In the genomic region with DNA sequence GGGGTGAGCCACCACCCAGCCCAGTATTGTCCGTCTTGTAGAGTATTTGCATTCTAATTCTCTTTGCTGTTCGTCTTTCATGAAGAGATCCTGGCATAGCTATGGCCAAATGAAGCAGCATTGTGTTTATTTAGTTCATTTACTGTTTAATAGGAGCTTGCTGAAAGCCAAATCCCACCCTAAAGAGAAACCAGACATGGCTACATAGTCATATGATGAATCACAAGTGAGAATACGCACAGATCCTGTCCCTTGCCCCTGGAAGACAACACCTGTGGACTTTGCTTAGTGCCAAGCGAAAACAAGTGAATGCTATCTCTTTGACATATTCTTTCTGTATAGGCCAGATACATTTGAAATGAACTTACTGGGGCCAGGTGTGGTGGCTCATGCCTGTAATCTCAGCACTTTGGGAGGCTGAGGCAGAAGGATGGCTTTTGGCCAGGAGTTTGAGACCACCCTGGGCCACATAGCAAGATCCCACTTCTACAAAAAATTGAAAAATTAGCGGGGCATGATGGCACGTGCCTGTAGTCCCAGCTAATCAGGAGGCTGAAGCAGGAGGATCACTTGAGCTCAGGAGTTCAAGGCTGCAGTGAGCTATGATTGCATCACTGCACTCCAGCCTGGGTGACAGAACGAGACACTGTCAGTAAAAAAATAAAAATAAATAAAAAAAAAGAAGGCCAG, we compare ENCODE assay signal across 16 cellular contexts. TPM values are rescaled to one million over a fixed set of nuclear protein-coding genes. Genes with fewer than 3 reads are reported as not detected.
DNase-seq lines count a peak whose midpoint lies in the region; FAIRE-seq and TF ChIP-seq lines count a peak whose summit lies in the region.
"Had no signal": no experiment of that assay in that cellular context is flagged by ENCODE, and none has a peak within 500 bp of the region (broad histone marks: within the 10 kb centered on the region; RNA-seq: fewer than 3 reads in every experiment).

No MANE protein-coding gene starts in this region.

- H3K27ac ChIP-seq in AG04450 (ENCODE audit: low read depth, low read length) (peak overlapping the region; percentile 47), astrocyte (ENCODE audit: low read depth, low read length) (peak overlapping the region; percentile 43), mesenchymal stem cell (ENCODE audit: low read length, poor library complexity, severe bottlenecking) (peak overlapping the region; percentile 15)
- H3K27ac ChIP-seq: coronary artery, tibial artery had no signal

- no peak overlapping the region for H4K8ac ChIP-seq in mesenchymal stem cell (ENCODE audit: low read length)

- H3K9me3 Mint-ChIP-seq in astrocyte (ENCODE audit: unreplicated experiment), result peaks cover 8% of the 10 kb centered on the region
- H3K9me3 Mint-ChIP-seq: immature natural killer cell had no signal

- H3K9me3 ChIP-seq in AG04450 (ENCODE audit: control insufficient read depth, insufficient read depth, low read length) (peaks cover 8% of the 10 kb centered on the region; the same call in 1 of the 2 replicates), astrocyte (ENCODE audit: insufficient read depth, low read depth, low read length) (peaks cover 4% of the 10 kb centered on the region), mesenchymal stem cell (ENCODE audit: control insufficient read depth, low read length) (no peaks in the 10 kb centered on the region)
- H3K9me3 ChIP-seq: tibial artery had no signal

- H2BK120ac ChIP-seq in mesenchymal stem cell (ENCODE audit: low read depth, low read length), result no peak overlapping the region

- H3K79me2 ChIP-seq in astrocyte (ENCODE audit: insufficient read depth, low read length), result no peaks in the 10 kb centered on the region

- H3K4me1 ChIP-seq in astrocyte (ENCODE audit: insufficient read depth, low read length) (peaks cover 18% of the 10 kb centered on the region), mesenchymal stem cell (ENCODE audit: control insufficient read depth, insufficient read depth, low read depth, low read length) (peaks cover 9% of the 10 kb centered on the region)

- peaks cover 6% of the 10 kb centered on the region for H3K36me3 Mint-ChIP-seq in astrocyte (ENCODE audit: low read depth, unreplicated experiment)

- no peak overlapping the region for H2BK5ac ChIP-seq in mesenchymal stem cell (ENCODE audit: low read depth, low read length, poor library complexity, severe bottlenecking)

- H3K36me3 ChIP-seq in astrocyte (ENCODE audit: insufficient read depth, low read length) (no peaks in the 10 kb centered on the region), mesenchymal stem cell (ENCODE audit: control insufficient read depth in 1 of 2, insufficient read depth in 2 of 2, low read depth in 1 of 2, low read length in 2 of 2) (peaks cover 0 to 11% of the 10 kb centered on the region in 2 experiments)
- H3K36me3 ChIP-seq: tibial artery had no signal

- H3K27me3 Mint-ChIP-seq in astrocyte (ENCODE audit: low read depth, unreplicated experiment), result no peaks in the 10 kb centered on the region
- H3K27me3 Mint-ChIP-seq: activated CD8-positive, alpha-beta memory T cell treated with anti-CD3 and anti-CD28 coated beads, Interleukin-2, amount 10 ng/mL, durations not matched to agents 7 days and 5 days had no signal

- H4K91ac ChIP-seq in mesenchymal stem cell (ENCODE audit: low read length), result no peak overlapping the region

- H3K4me3 Mint-ChIP-seq in astrocyte (ENCODE audit: unreplicated experiment), result no peak overlapping the region
- H3K4me3 Mint-ChIP-seq: activated CD8-positive, alpha-beta memory T cell treated with anti-CD3 and anti-CD28 coated beads, Interleukin-2, amount 10 ng/mL, durations not matched to agents 7 days and 5 days; immature natural killer cell had no signal

- H3K4me2 ChIP-seq in astrocyte (ENCODE audit: low read length) (peak overlapping the region; percentile 1), mesenchymal stem cell (ENCODE audit: low read length, poor library complexity, severe bottlenecking) (no peak overlapping the region)

- DNase-seq in AG04450 (ENCODE audit: low read depth, low spot score) (peak; percentile 38), HT-29 (ENCODE audit: low spot score) (peak; percentile 20), astrocyte (ENCODE audit: low read depth) (peak; percentile 89), mesenchymal stem cell (peak; percentile 71), NCI-H2029 treated with DMSO at 0.1 percent for 48 hours (lab: John Stamatoyannopoulos, UW) (no peak), NCI-H748 treated with DMSO at 0.1 percent for 48 hours (lab: John Stamatoyannopoulos, UW) (no peak)
- DNase-seq in activated CD4-positive, alpha-beta T cell treated with anti-CD3 and anti-CD28 coated beads, Interleukin-2, amount 50 U/mL, for 48 hours, result no peak
- DNase-seq in activated naive CD4-positive, alpha-beta T cell (lab: John Stamatoyannopoulos, UW), result no peak
- DNase-seq: activated CD8-positive, alpha-beta memory T cell treated with anti-CD3 and anti-CD28 coated beads, Interleukin-2, amount 10 ng/mL, durations not matched to agents 7 days and 5 days; DMS153; immature natural killer cell; midbrain; NCI-H524 treated with DMSO at 0.1 percent for 48 hours; SHP77 treated with DMSO at 0.1 percent for 48 hours; tibial artery had no signal

- H3K27ac Mint-ChIP-seq in astrocyte (ENCODE audit: unreplicated experiment), result peak overlapping the region; percentile 69
- H3K27ac Mint-ChIP-seq: activated CD8-positive, alpha-beta memory T cell treated with anti-CD3 and anti-CD28 coated beads, Interleukin-2, amount 10 ng/mL, durations not matched to agents 7 days and 5 days had no signal

- no peak for FAIRE-seq in astrocyte (lab: Jason Lieb, UNC)

- TF ChIP-seq CTCF in AG04450 (IDR thresholded peaks at IDR 0.05; ENCODE audit: low read depth, low read length), result no peak
- no peak for TF ChIP-seq CTCF in astrocyte (IDR thresholded peaks at IDR 0.05; ENCODE audit: insufficient read depth, low read depth, low read length)

- peak overlapping the region in 1 of 2 experiments; percentile 38 for H3K18ac ChIP-seq in mesenchymal stem cell (ENCODE audit: low read depth in 1 of 2, low read length in 2 of 2)

- H2AK5ac ChIP-seq in mesenchymal stem cell (ENCODE audit: low read length, severe bottlenecking), result no peak overlapping the region

- H3K14ac ChIP-seq in mesenchymal stem cell (ENCODE audit: low read length in 2 of 2), result no peak overlapping the region

- no peak overlapping the region for H3K9ac ChIP-seq in astrocyte (ENCODE audit: low read length)
- H3K9ac ChIP-seq in mesenchymal stem cell (ENCODE audit: low read length), result no peak overlapping the region

- POLR2A ChIA-PET in AG04450 (lab: Yijun Ruan, JAX), result interaction anchor here (0.6 kb wide), 2 partner anchors 40 to 1585 kb away, joined by 4 to 6 read pairs; no protein-coding TSS in a partner anchor

- no peak overlapping the region for H3K23ac ChIP-seq in mesenchymal stem cell (ENCODE audit: low read length in 2 of 2)

- WGBS in mesenchymal stem cell, result 74% methylated on average over 6 of the region's 7 CpGs

- H4K20me1 ChIP-seq in astrocyte (ENCODE audit: insufficient read depth, low read length), result no peaks in the 10 kb centered on the region

- H3K27me3 ChIP-seq in AG04450 (ENCODE audit: control insufficient read depth, insufficient read depth, low read length) (no peaks in the 10 kb centered on the region), astrocyte (ENCODE audit: insufficient read depth, low read length) (no peaks in the 10 kb centered on the region), mesenchymal stem cell (ENCODE audit: control insufficient read depth in 1 of 2, insufficient read depth in 1 of 2, low read length in 2 of 2) (no peaks in the 10 kb centered on the region)
- H3K27me3 ChIP-seq: tibial artery had no signal

- H3K4me3 ChIP-seq in AG04450 (ENCODE audit: low read depth, low read length), result no peak overlapping the region
- no peak overlapping the region for H3K4me3 ChIP-seq in astrocyte (ENCODE audit: insufficient read depth, low read depth, low read length)
- no peak overlapping the region for H3K4me3 ChIP-seq in mesenchymal stem cell (ENCODE audit: insufficient read depth in 1 of 2, low read depth in 1 of 2, low read length in 2 of 2)
- H3K4me3 ChIP-seq: coronary artery, tibial artery had no signal

- H2BK15ac ChIP-seq in mesenchymal stem cell (ENCODE audit: low read depth, poor library complexity, severe bottlenecking), result no peak overlapping the region

- H3K4ac ChIP-seq in mesenchymal stem cell (ENCODE audit: low read depth in 1 of 2, low read length in 2 of 2), result no peak overlapping the region

- H3K4me1 Mint-ChIP-seq in astrocyte (ENCODE audit: low read depth, unreplicated experiment), result peaks cover 11% of the 10 kb centered on the region

- H3K79me1 ChIP-seq in mesenchymal stem cell (replicated peaks; ENCODE audit: low read length, poor library complexity, severe bottlenecking), result peaks cover 12% of the 10 kb centered on the region

- CTCF ChIA-PET in AG04450 (lab: Charles Lee), result no interaction called here

- no peak overlapping the region for H2BK12ac ChIP-seq in mesenchymal stem cell (ENCODE audit: low read length in 2 of 2)

- H2AFZ ChIP-seq in astrocyte (ENCODE audit: low read depth, low read length) (no peak overlapping the region), mesenchymal stem cell (ENCODE audit: low read depth, low read length) (no peak overlapping the region)

RNA-seq across cellular contexts. Expression of gene ARFGAP3, which starts 5.1 kb away (rescaled TPM):
- 54.2 and 69.4 TPM in 2 replicates for polyA plus RNA-seq in AG04450 (2011; rRNA removed)
- polyA minus RNA-seq in AG04450 (2011; rRNA and poly(A)+ RNA removed), result 39.8 and 42.8 TPM in 2 replicates
- 6.8 and 7.7 TPM in 2 replicates for total RNA-seq in HT-29 (2014; rRNA removed; shearing (Covaris generic))
- 59.5 and 64.1 TPM in 2 replicates for total RNA-seq in astrocyte
- 46.3 TPM for polyA plus RNA-seq in mesenchymal stem cell (2013, experiment 1 of 2)
- 48.0 TPM for polyA plus RNA-seq in mesenchymal stem cell (2013, experiment 2 of 2)

Comparison
In these comparisons a context has a peak if more than half of its experiments do, and no peak if none do; other contexts are left out.
1. DNase-seq: peak in AG04450 (single experiment), HT-29 (single experiment), astrocyte (single experiment) and mesenchymal stem cell (single experiment); none in activated CD4-positive, alpha-beta T cell treated with anti-CD3 and anti-CD28 coated beads, Interleukin-2, amount 50 U/mL, for 48 hours (0 of 2), NCI-H2029 treated with DMSO at 0.1 percent for 48 hours (single experiment), NCI-H748 treated with DMSO at 0.1 percent for 48 hours (single experiment) and activated naive CD4-positive, alpha-beta T cell (0 of 4).
2. Peak in every context shown above with its lines, with median percentiles within 50 percentile points of each other: H3K27ac ChIP-seq.